Comparison of ENCODE assay signal across 8 cellular contexts in the genomic region with DNA sequence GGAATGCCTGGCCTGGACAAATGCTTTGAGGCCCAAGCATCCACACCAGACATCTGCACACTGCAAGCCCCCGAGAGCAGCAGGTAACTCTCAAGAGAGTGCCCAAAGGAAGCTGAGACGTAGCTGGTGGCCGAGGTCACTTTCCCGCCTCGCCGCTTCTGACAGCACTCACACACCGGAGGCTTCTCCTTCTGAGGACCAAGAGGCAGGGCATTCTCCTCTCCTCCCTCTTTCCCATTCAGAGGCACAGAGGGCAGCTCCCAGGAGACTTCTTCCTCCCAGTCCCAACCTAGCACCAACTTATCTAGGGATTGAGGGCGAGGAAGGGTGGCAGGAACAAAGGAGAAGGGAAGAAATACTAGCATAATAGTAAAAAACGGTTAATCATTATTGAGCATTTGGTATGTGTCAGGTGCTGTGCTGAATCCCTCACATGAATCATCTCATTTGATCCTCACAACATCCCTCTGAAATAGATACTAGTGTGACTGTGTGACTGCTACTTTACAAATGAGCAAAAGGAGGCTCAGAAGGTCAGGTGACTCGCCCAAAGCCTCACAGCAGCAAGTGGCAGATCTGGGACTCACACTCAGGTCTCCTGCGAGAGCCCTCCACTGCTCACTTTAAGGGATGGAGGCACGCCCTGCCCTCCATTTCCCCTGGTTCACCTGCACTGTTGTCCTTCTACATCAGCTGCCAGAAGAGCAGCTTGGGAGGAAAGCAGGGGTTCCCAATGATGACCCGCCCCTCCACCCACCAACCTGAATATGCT. TPM values are rescaled to one million over a fixed set of nuclear protein-coding genes. Genes with fewer than 3 reads are reported as not detected.
DNase-seq lines count a peak whose midpoint lies in the region; ATAC-seq, FAIRE-seq and TF ChIP-seq lines count a peak whose summit lies in the region.

No MANE protein-coding gene starts in this region.

- H3K27me3 Mint-ChIP-seq in activated CD8-positive, alpha-beta T cell treated with anti-CD3 and anti-CD28 coated beads for 36 hours, result no peaks in the 10 kb centered on the region

- H3K27ac ChIP-seq in cardiac muscle cell (peak overlapping the region; percentile 99), suprapubic skin (no peak overlapping the region)

- peaks cover 55% of the 10 kb centered on the region for H3K4me1 Mint-ChIP-seq in activated CD8-positive, alpha-beta T cell treated with anti-CD3 and anti-CD28 coated beads for 36 hours (ENCODE audit: low read depth)

- no peaks in the 10 kb centered on the region for H3K36me3 Mint-ChIP-seq in activated CD8-positive, alpha-beta T cell treated with anti-CD3 and anti-CD28 coated beads for 36 hours (ENCODE audit: low read depth)

- no peak for DNase-seq in cardiac muscle cell (ENCODE audit: low read depth in 1 of 2, low spot score in 1 of 2)
- DNase-seq in cardiac septum (ENCODE audit: low spot score), result no peak
- peak; percentile 88 for DNase-seq in activated CD8-positive, alpha-beta T cell treated with anti-CD3 and anti-CD28 coated beads for 36 hours
- DNase-seq in left ventricle myocardium superior, result peak; percentile 23
- DNase-seq in suprapubic skin (ENCODE audit: low spot score in 2 of 2), result no peak
- DNase-seq in NCI-H128 (lab: John Stamatoyannopoulos, UW; ENCODE audit: unreplicated experiment), result no peak
- DNase-seq in NCI-H774 (lab: John Stamatoyannopoulos, UW), result no peak
- no peak for DNase-seq in urothelium cell line (ENCODE audit: low spot score)

- no peak for TF ChIP-seq EP300 in suprapubic skin (IDR thresholded peaks at IDR 0.05)

- no peak for TF ChIP-seq CTCF in cardiac muscle cell (IDR thresholded peaks at IDR 0.05; ENCODE audit: low read depth, low read length)
- TF ChIP-seq CTCF in activated CD8-positive, alpha-beta T cell treated with anti-CD3 and anti-CD28 coated beads for 36 hours (IDR thresholded peaks at IDR 0.05), result no peak
- TF ChIP-seq CTCF in suprapubic skin (IDR thresholded peaks at IDR 0.05), result no peak

- H3K4me1 ChIP-seq in cardiac muscle cell (ENCODE audit: low read depth) (peaks cover 63% of the 10 kb centered on the region), suprapubic skin (peaks cover 49% of the 10 kb centered on the region)

- peak overlapping the region; percentile 99 for H3K27ac Mint-ChIP-seq in activated CD8-positive, alpha-beta T cell treated with anti-CD3 and anti-CD28 coated beads for 36 hours

- H3K27me3 ChIP-seq in cardiac muscle cell (no peaks in the 10 kb centered on the region), suprapubic skin (no peaks in the 10 kb centered on the region)

- H3K4me3 ChIP-seq in cardiac muscle cell (peak overlapping the region; percentile 34), suprapubic skin (peak overlapping the region; percentile 42)

- peak overlapping the region; percentile 92 for H3K4me3 Mint-ChIP-seq in activated CD8-positive, alpha-beta T cell treated with anti-CD3 and anti-CD28 coated beads for 36 hours

- intact Hi-C loops in cardiac septum (cut with DNase I), result no loop called here
- intact Hi-C loops in activated CD8-positive, alpha-beta T cell treated with anti-CD3 and anti-CD28 coated beads for 36 hours (cut with micrococcal nuclease), result no loop called here
- intact Hi-C loops in left ventricle myocardium superior (cut with micrococcal nuclease), result no loop called here

- peak; percentile 65 for ATAC-seq in activated CD8-positive, alpha-beta T cell treated with anti-CD3 and anti-CD28 coated beads for 36 hours
- ATAC-seq in left ventricle myocardium superior, result no peak

- POLR2A ChIA-PET in activated CD8-positive, alpha-beta T cell treated with anti-CD3 and anti-CD28 coated beads for 36 hours (lab: Charles Lee), result interaction anchor here (0.5 to 4.1 kb wide), 9 partner anchors 10 to 285 kb away, joined by 3 to 22 read pairs (median 4); no protein-coding TSS in a partner anchor

- FAIRE-seq in urothelium cell line (lab: Jason Lieb, UNC), result no peak

- H3K36me3 ChIP-seq in cardiac muscle cell (no peaks in the 10 kb centered on the region), suprapubic skin (no peaks in the 10 kb centered on the region)

- CTCF ChIA-PET in activated CD8-positive, alpha-beta T cell treated with anti-CD3 and anti-CD28 coated beads for 36 hours (lab: Charles Lee), result interaction anchor here (1.0 to 27.4 kb wide), 8 partner anchors 10 to 232 kb away, joined by 3 to 609 read pairs (median 12); a partner anchor contains a TSS

- H3K9me3 ChIP-seq in cardiac muscle cell (ENCODE audit: low read depth) (no peaks in the 10 kb centered on the region), suprapubic skin (no peaks in the 10 kb centered on the region)

- TF ChIP-seq POLR2A in suprapubic skin (IDR thresholded peaks at IDR 0.05), result no peak

- no peaks in the 10 kb centered on the region for H3K9me3 Mint-ChIP-seq in activated CD8-positive, alpha-beta T cell treated with anti-CD3 and anti-CD28 coated beads for 36 hours

- WGBS in suprapubic skin, result 82% methylated on average over 13 of the region's 13 CpGs

RNA-seq across cellular contexts. Expression of a gene that starts 41.8 kb away (rescaled TPM):
- total RNA-seq in cardiac muscle cell, result 326 and 564 TPM in 2 replicates
- polyA plus RNA-seq in cardiac muscle cell, result 186 and 218 TPM in 2 replicates
- 317 TPM for total RNA-seq in cardiac septum
- 10 to 100 TPM; 27.5 to 29.4 TPM for total RNA-seq in activated CD8-positive, alpha-beta T cell treated with anti-CD3 and anti-CD28 coated beads for 36 hours
- total RNA-seq in left ventricle myocardium superior, result 346 TPM
- total RNA-seq in suprapubic skin, result 100 to 1,000 TPM in 2 of 4 donors, 10 to 100 TPM in 2; 87.6 to 253 (median 106) TPM

Comparison
In these comparisons a context has a peak if more than half of its experiments do, and no peak if none do; other contexts are left out.
1. DNase-seq: peak in activated CD8-positive, alpha-beta T cell treated with anti-CD3 and anti-CD28 coated beads for 36 hours (single experiment) and left ventricle myocardium superior (single experiment); none in cardiac muscle cell (0 of 2), cardiac septum (single experiment), suprapubic skin (0 of 2), NCI-H128 (single experiment), NCI-H774 (single experiment) and urothelium cell line (single experiment).